ENCODE assay signal across 15 cellular contexts in genomic region chr1:85088408-85088784, GRCh38. TPM values are rescaled to one million over a fixed set of nuclear protein-coding genes. Genes with fewer than 3 reads are reported as not detected.
DNase-seq lines count a peak whose midpoint lies in the region; ATAC-seq and TF ChIP-seq lines count a peak whose summit lies in the region.
"Had no signal": no experiment of that assay in that cellular context is flagged by ENCODE, and none has a peak within 500 bp of the region (broad histone marks: within the 10 kb centered on the region; RNA-seq: fewer than 3 reads in every experiment).

No MANE protein-coding gene starts in this region.

- no peaks in the 10 kb centered on the region for H3K36me3 ChIP-seq in OCI-LY7 (ENCODE audit: insufficient read depth, low read length)
- no peaks in the 10 kb centered on the region for H3K36me3 ChIP-seq in Karpas-422 (ENCODE audit: insufficient read depth, low read length)
- H3K36me3 ChIP-seq: BLaER1 treated with 17β-estradiol and CSF1 and Interleukin-3, amounts not matched to agents 10 nM and 100 nM had no signal

- H3K4me1 Mint-ChIP-seq in activated CD4-positive, alpha-beta T cell treated with anti-CD3 and anti-CD28 coated beads, Interleukin-2, amount 10 ng/mL, durations not matched to agents 24 days and 14 days = peaks cover 4% of the 10 kb centered on the region

- no peaks in the 10 kb centered on the region for H3K9me3 ChIP-seq in OCI-LY7 (ENCODE audit: low read length)
- no peaks in the 10 kb centered on the region for H3K9me3 ChIP-seq in Karpas-422 (ENCODE audit: low read length)
- H3K9me3 ChIP-seq: BLaER1 treated with 17β-estradiol and CSF1 and Interleukin-3, amounts not matched to agents 10 nM and 100 nM had no signal

- H3K27me3 Mint-ChIP-seq in activated CD4-positive, alpha-beta T cell treated with anti-CD3 and anti-CD28 coated beads, Interleukin-2, amount 10 ng/mL, durations not matched to agents 24 days and 14 days = peaks cover 20% of the 10 kb centered on the region

- intact Hi-C loops in activated CD4-positive, alpha-beta T cell treated with anti-CD3 and anti-CD28 coated beads, Interleukin-2, amount 10 ng/mL, durations not matched to agents 24 days and 14 days (cut with micrococcal nuclease) = no loop called here
- intact Hi-C loops in OCI-LY7 (cut with micrococcal nuclease; ENCODE audit: unreplicated experiment) = no loop called here

- H2AFZ ChIP-seq in OCI-LY7 (ENCODE audit: low read length) (no peak overlapping the region), Karpas-422 (ENCODE audit: low read length) (no peak overlapping the region)

- DNase-seq in activated CD4-positive, alpha-beta T cell treated with anti-CD3 and anti-CD28 coated beads, Interleukin-2, amount 10 ng/mL, durations not matched to agents 24 days and 14 days = peak; percentile 4
- DNase-seq in activated CD4-positive, alpha-beta T cell treated with anti-CD3 and anti-CD28 coated beads for 4 hours = no peak
- DNase-seq in amniotic epithelial cell (ENCODE audit: low read depth) = peak; percentile 10
- DNase-seq in iris pigment epithelial cell (ENCODE audit: low read depth) = peak; percentile 10
- no peak for DNase-seq in OCI-LY7 (ENCODE audit: low spot score)
- DNase-seq in Karpas-422 = no peak
- no peak for DNase-seq in substantia nigra (lab: John Stamatoyannopoulos, UW)
- DNase-seq: CD4-positive, CD25-positive, alpha-beta regulatory T cell had no signal

- H3K4me2 ChIP-seq in OCI-LY7 (ENCODE audit: low read length) (no peak overlapping the region), Karpas-422 (ENCODE audit: low read depth, low read length, poor library complexity, severe bottlenecking) (no peak overlapping the region)
- H3K4me2 ChIP-seq: BLaER1 treated with 17β-estradiol and CSF1 and Interleukin-3, amounts not matched to agents 10 nM and 100 nM had no signal

- no peak overlapping the region for H3K4me3 Mint-ChIP-seq in activated CD4-positive, alpha-beta T cell treated with anti-CD3 and anti-CD28 coated beads, Interleukin-2, amount 10 ng/mL, durations not matched to agents 24 days and 14 days
- H3K4me3 Mint-ChIP-seq: CD4-positive, CD25-positive, alpha-beta regulatory T cell had no signal

- no peak overlapping the region for H3K27ac ChIP-seq in OCI-LY7 (ENCODE audit: low read depth, low read length, poor library complexity, severe bottlenecking)
- no peak overlapping the region for H3K27ac ChIP-seq in Karpas-422 (ENCODE audit: low read length)
- no peak overlapping the region for H3K27ac ChIP-seq in substantia nigra (ENCODE audit: low read depth, low read length, poor library complexity, severe bottlenecking)
- H3K27ac ChIP-seq: 22Rv1; BLaER1 treated with 17β-estradiol and CSF1 and Interleukin-3, amounts not matched to agents 10 nM and 100 nM; HL-60 had no signal

- H3K9me2 ChIP-seq in OCI-LY7 (ENCODE audit: insufficient read depth, low read length) = no peaks in the 10 kb centered on the region
- no peaks in the 10 kb centered on the region for H3K9me2 ChIP-seq in Karpas-422 (replicated peaks; ENCODE audit: insufficient read depth, low read length)

- no peak overlapping the region for H3K4me3 ChIP-seq in OCI-LY7 (ENCODE audit: low read depth, low read length, poor library complexity, severe bottlenecking)
- H3K4me3 ChIP-seq in Karpas-422 (ENCODE audit: low read length) = no peak overlapping the region
- H3K4me3 ChIP-seq: BLaER1 treated with 17β-estradiol and CSF1 and Interleukin-3, amounts not matched to agents 10 nM and 100 nM; GM12878 had no signal

- no TSS peak for BruUV-seq in OCI-LY7 (replicated peaks; lab: Mats Ljungman, UMichigan)

- CTCF ChIA-PET in OCI-LY7 (lab: Charles Lee; ENCODE audit: unreplicated experiment) = no interaction called here

- peaks cover 2% of the 10 kb centered on the region for H3K36me3 Mint-ChIP-seq in activated CD4-positive, alpha-beta T cell treated with anti-CD3 and anti-CD28 coated beads, Interleukin-2, amount 10 ng/mL, durations not matched to agents 24 days and 14 days (ENCODE audit: low read depth)
- H3K36me3 Mint-ChIP-seq: CD4-positive, CD25-positive, alpha-beta regulatory T cell had no signal

- POLR2A ChIA-PET in OCI-LY7 (lab: Charles Lee) = interaction anchor here (0.6 kb wide), 1 partner anchor 541 kb away, joined by 3 read pairs; no protein-coding TSS in a partner anchor

- H3K4me1 ChIP-seq in OCI-LY7 (ENCODE audit: insufficient read depth, low read length, poor library complexity, severe bottlenecking) (no peaks in the 10 kb centered on the region), Karpas-422 (ENCODE audit: low read length) (peaks cover 13% of the 10 kb centered on the region)

- no peaks in the 10 kb centered on the region for H3K27me3 ChIP-seq in Karpas-422 (ENCODE audit: low read length)

- no peak overlapping the region for H3K27ac Mint-ChIP-seq in activated CD4-positive, alpha-beta T cell treated with anti-CD3 and anti-CD28 coated beads, Interleukin-2, amount 10 ng/mL, durations not matched to agents 24 days and 14 days
- H3K27ac Mint-ChIP-seq: CD4-positive, CD25-positive, alpha-beta regulatory T cell had no signal

- H3K9ac ChIP-seq in Karpas-422 (ENCODE audit: low read length) = no peak overlapping the region
- H3K9ac ChIP-seq: BLaER1 treated with 17β-estradiol and CSF1 and Interleukin-3, amounts not matched to agents 10 nM and 100 nM had no signal

- no peak for ATAC-seq in HG02588 (IDR thresholded peaks at IDR 0.05; ENCODE audit: unreplicated experiment)
- ATAC-seq: GM12878, HCT116 had no signal

- H4K20me1 ChIP-seq in OCI-LY7 (ENCODE audit: insufficient read depth, low read length) = no peaks in the 10 kb centered on the region
- no peaks in the 10 kb centered on the region for H4K20me1 ChIP-seq in Karpas-422 (ENCODE audit: insufficient read depth, low read depth, low read length)
- H4K20me1 ChIP-seq: BLaER1 treated with 17β-estradiol and CSF1 and Interleukin-3, amounts not matched to agents 10 nM and 100 nM had no signal

- H3K79me2 ChIP-seq in OCI-LY7 (ENCODE audit: insufficient read depth, low read depth, low read length) (no peaks in the 10 kb centered on the region), Karpas-422 (ENCODE audit: low read length) (no peaks in the 10 kb centered on the region)

- peaks cover 3% of the 10 kb centered on the region for H3K9me3 Mint-ChIP-seq in activated CD4-positive, alpha-beta T cell treated with anti-CD3 and anti-CD28 coated beads, Interleukin-2, amount 10 ng/mL, durations not matched to agents 24 days and 14 days

- TF ChIP-seq CTCF in OCI-LY7 (conservative IDR thresholded peaks at IDR 0.05; ENCODE audit: low read length) = no peak

RNA-seq across cellular contexts. Expression of gene MCOLN3, which starts 40.1 kb away (rescaled TPM):
- 0.51 and 0.66 TPM in 2 replicates for total RNA-seq in activated CD4-positive, alpha-beta T cell treated with anti-CD3 and anti-CD28 coated beads, Interleukin-2, amount 10 ng/mL, durations not matched to agents 24 days and 14 days
- not detected in 2 replicates for total RNA-seq in OCI-LY7 (2014; rRNA removed; shearing (Covaris generic))
- total RNA-seq in OCI-LY7 (2022) = not detected in 2 replicates
- not detected in 2 replicates for total RNA-seq in Karpas-422 (2014; rRNA removed; shearing (Covaris generic); ENCODE audit: low replicate concordance)
- total RNA-seq: CD4-positive, CD25-positive, alpha-beta regulatory T cell; G401 had no signal

Comparison
In these comparisons a context has a peak if more than half of its experiments do, and no peak if none do; other contexts are left out.
1. DNase-seq: peak in activated CD4-positive, alpha-beta T cell treated with anti-CD3 and anti-CD28 coated beads, Interleukin-2, amount 10 ng/mL, durations not matched to agents 24 days and 14 days (single experiment), amniotic epithelial cell (single experiment) and iris pigment epithelial cell (single experiment); none in activated CD4-positive, alpha-beta T cell treated with anti-CD3 and anti-CD28 coated beads for 4 hours (0 of 2), OCI-LY7 (single experiment), Karpas-422 (single experiment) and substantia nigra (0 of 49).